Comparison of ENCODE assay signal across 19 cellular contexts in the genomic region with DNA sequence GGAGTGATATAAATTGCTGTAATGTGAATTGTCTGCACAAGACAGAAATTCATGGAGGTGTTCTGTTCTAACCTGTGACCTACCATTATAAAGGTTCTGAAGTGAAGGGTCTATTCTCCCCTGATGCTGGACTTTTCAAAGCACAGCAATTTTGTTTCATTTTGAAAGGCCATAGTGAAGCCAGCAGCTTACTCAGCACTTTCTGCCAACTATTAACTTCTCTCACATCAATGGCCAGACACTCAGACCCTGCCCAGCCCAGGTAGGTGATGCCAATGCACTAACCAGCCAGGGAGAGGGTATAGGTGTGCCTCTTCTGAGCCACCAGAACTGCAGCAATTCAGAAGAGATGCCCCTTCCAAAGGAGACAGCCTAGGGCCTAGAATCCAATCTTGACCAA. TPM values are rescaled to one million over a fixed set of nuclear protein-coding genes. Genes with fewer than 3 reads are reported as not detected.
DNase-seq lines count a peak whose midpoint lies in the region; ATAC-seq, FAIRE-seq and TF ChIP-seq lines count a peak whose summit lies in the region.
"Had no signal": no experiment of that assay in that cellular context is flagged by ENCODE, and none has a peak within 500 bp of the region (broad histone marks: within the 10 kb centered on the region; RNA-seq: fewer than 3 reads in every experiment).

No MANE protein-coding gene starts in this region.

- no peak overlapping the region for H3K14ac ChIP-seq in IMR-90 (replicated peaks; ENCODE audit: low read depth, low read length)

- H3K27ac Mint-ChIP-seq in immature natural killer cell: peak overlapping the region; percentile 42 to 81 (median 63)
- H3K27ac Mint-ChIP-seq: CD4-positive, CD25-positive, alpha-beta regulatory T cell; CD8-positive, alpha-beta T cell; GM23338; H9 had no signal

- no peaks in the 10 kb centered on the region for H4K20me1 ChIP-seq in IMR-90 (ENCODE audit: insufficient read depth, low read length)
- H4K20me1 ChIP-seq: BLaER1 had no signal

- H2BK20ac ChIP-seq in IMR-90 (ENCODE audit: low read depth, low read length): no peak overlapping the region

- no peak overlapping the region for H2BK5ac ChIP-seq in IMR-90 (ENCODE audit: low read depth, low read length, poor library complexity, severe bottlenecking)

- H3K9me3 Mint-ChIP-seq in immature natural killer cell: no peaks in the 10 kb centered on the region
- H3K9me3 Mint-ChIP-seq: CD4-positive, CD25-positive, alpha-beta regulatory T cell; CD8-positive, alpha-beta T cell had no signal

- H2AK5ac ChIP-seq in IMR-90 (ENCODE audit: low read depth, low read length): no peak overlapping the region

- H3K18ac ChIP-seq in IMR-90 (ENCODE audit: low read depth, low read length): no peak overlapping the region

- H3K4me3 ChIP-seq in A549: no peak overlapping the region
- H3K4me3 ChIP-seq in IMR-90 (ENCODE audit: insufficient read depth, low read depth, low read length): no peak overlapping the region
- H3K4me3 ChIP-seq: BLaER1, GM23338 had no signal

- no peak overlapping the region for H3K4me3 Mint-ChIP-seq in immature natural killer cell
- H3K4me3 Mint-ChIP-seq: B cell; CD4-positive, CD25-positive, alpha-beta regulatory T cell; CD8-positive, alpha-beta T cell; GM23338; H9 had no signal

- H3K56ac ChIP-seq in IMR-90 (ENCODE audit: extremely low read depth, insufficient read depth, low read length): no peak overlapping the region

- in situ Hi-C loops in IMR-90 (cut with MboI; ENCODE audit: low sequenced_read_pairs): loop anchor here (25.0 kb wide), 1 partner anchor 1957 kb away; no protein-coding TSS in a partner anchor

- H3K9me1 ChIP-seq in IMR-90 (ENCODE audit: insufficient read depth, low read length): no peaks in the 10 kb centered on the region

- H3K27ac ChIP-seq in A549 (no peak overlapping the region), IMR-90 (ENCODE audit: insufficient read depth, low read length) (no peak overlapping the region)
- H3K27ac ChIP-seq: BLaER1, C4-2B had no signal

- dilution Hi-C loops in IMR-90 (cut with HindIII; ENCODE audit: low sequenced_read_pairs, unreplicated experiment): no loop called here

- peaks cover 0 to 4% (median 0%) of the 10 kb centered on the region in 3 donors for H3K36me3 Mint-ChIP-seq in immature natural killer cell
- H3K36me3 Mint-ChIP-seq: CD4-positive, CD25-positive, alpha-beta regulatory T cell; CD8-positive, alpha-beta T cell had no signal

- DNase-seq in A549 (ENCODE audit: low read depth in 1 of 2, low spot score in 1 of 2) (no peak), IMR-90 (no peak), immature natural killer cell (no peak), GM20000 (ENCODE audit: low spot score) (no peak), NCI-H226 (no peak)
- DNase-seq: Caco-2; CD4-positive, CD25-positive, alpha-beta regulatory T cell; CD8-positive, alpha-beta T cell; DMS153; DND-41; H9 had no signal

- no peak overlapping the region for H2BK15ac ChIP-seq in IMR-90 (ENCODE audit: low read depth, low read length)

- no peak overlapping the region for H3K9ac ChIP-seq in IMR-90 (ENCODE audit: low read depth, low read length)
- H3K9ac ChIP-seq: BLaER1 had no signal

- ATAC-seq in A549: no peak
- no peak for ATAC-seq in IMR-90 (ENCODE audit: low read depth)
- ATAC-seq in GM21717 (IDR thresholded peaks at IDR 0.05; ENCODE audit: unreplicated experiment): no peak
- ATAC-seq: CD8-positive, alpha-beta T cell; GM23338; HCT116 had no signal

- H3K79me1 ChIP-seq in IMR-90 (ENCODE audit: low read depth in 1 of 2, low read length in 2 of 2): no peaks in the 10 kb centered on the region

- no peak overlapping the region for H2AK9ac ChIP-seq in IMR-90 (replicated peaks; ENCODE audit: low read depth, low read length, poor library complexity)

- POLR2A ChIA-PET in A549 (lab: Yijun Ruan, JAX) (no interaction called here), IMR-90 (lab: Charles Lee; ENCODE audit: unreplicated experiment) (no interaction called here)

- H4K5ac ChIP-seq in IMR-90 (ENCODE audit: low read depth, low read length): no peak overlapping the region

- no peak overlapping the region for H2BK120ac ChIP-seq in IMR-90 (ENCODE audit: low read depth, low read length)

- H3K4me2 ChIP-seq in A549: no peak overlapping the region
- H3K4me2 ChIP-seq in IMR-90 (ENCODE audit: low read depth, low read length): no peak overlapping the region
- H3K4me2 ChIP-seq: BLaER1, GM23338 had no signal

- CTCF ChIA-PET in A549 (lab: Yijun Ruan, JAX) (no interaction called here), IMR-90 (lab: Yijun Ruan, JAX) (no interaction called here)

- no peak for FAIRE-seq in A549 (lab: Jason Lieb, UNC)
- FAIRE-seq: G401.6, GM12892 had no signal

- H3K4me1 Mint-ChIP-seq in immature natural killer cell: peaks cover 25 to 36% of the 10 kb centered on the region in 2 donors
- H3K4me1 Mint-ChIP-seq: GM23338 had no signal

- H3K27me3 Mint-ChIP-seq in immature natural killer cell (ENCODE audit: low read depth in 3 of 3): peaks cover 13 to 18% (median 16%) of the 10 kb centered on the region in 3 donors
- H3K27me3 Mint-ChIP-seq: CD4-positive, CD25-positive, alpha-beta regulatory T cell had no signal

- H3K4ac ChIP-seq in IMR-90 (ENCODE audit: low read depth, low read length): no peak overlapping the region

- H3K4me1 ChIP-seq in A549: no peaks in the 10 kb centered on the region
- H3K4me1 ChIP-seq in IMR-90 (ENCODE audit: control insufficient read depth, insufficient read depth, low read length): no peaks in the 10 kb centered on the region
- H3K4me1 ChIP-seq: Caco-2 had no signal

- no peak overlapping the region for H4K8ac ChIP-seq in IMR-90 (ENCODE audit: low read depth in 2 of 2, low read length in 2 of 2)

- no peaks in the 10 kb centered on the region for H3K9me3 ChIP-seq in A549
- 0 out of 2 replicates have a peak, but pooled peaks cover 2% of the 10 kb centered on the region for H3K9me3 ChIP-seq in IMR-90 (ENCODE audit: control insufficient read depth, insufficient read depth, low read length)
- H3K9me3 ChIP-seq: Caco-2 had no signal

- H3K23ac ChIP-seq in IMR-90 (ENCODE audit: low read depth, low read length): no peak overlapping the region

- H4K91ac ChIP-seq in IMR-90 (ENCODE audit: insufficient read depth, low read depth, low read length): no peak overlapping the region

- no TSS peak for BruUV-seq in IMR-90 (replicated peaks; lab: Mats Ljungman, UMichigan)

- no peak for TF ChIP-seq EP300 in A549 (IDR thresholded peaks at IDR 0.05)

- TF ChIP-seq POLR2A in A549 (IDR thresholded peaks at IDR 0.05; ENCODE audit: low read length) (no peak), IMR-90 (IDR thresholded peaks at IDR 0.05; ENCODE audit: low read depth, low read length) (no peak)

- intact Hi-C loops in IMR-90 (cut with micrococcal nuclease): no loop called here

- H3K27me3 ChIP-seq in IMR-90 (ENCODE audit: control insufficient read depth, insufficient read depth, low read length): no peaks in the 10 kb centered on the region
- H3K27me3 ChIP-seq: BLaER1 had no signal

- TF ChIP-seq CTCF in A549 (IDR thresholded peaks at IDR 0.05): no peak
- no peak for TF ChIP-seq CTCF in IMR-90 (conservative IDR thresholded peaks at IDR 0.05; ENCODE audit: low read depth, low read length)
- no peak for TF ChIP-seq CTCF in GM20000 (IDR thresholded peaks at IDR 0.05; ENCODE audit: extremely low read depth, missing control alignments)

- no peak for TF ChIP-seq RAD21 in A549 (conservative IDR thresholded peaks at IDR 0.05 in 1 of 2, IDR thresholded peaks at IDR 0.05 in 1 of 2)
- TF ChIP-seq RAD21 in IMR-90 (IDR thresholded peaks at IDR 0.05; ENCODE audit: low read length): no peak

- H3K36me3 ChIP-seq in IMR-90 (ENCODE audit: control insufficient read depth, insufficient read depth, low read length): no peaks in the 10 kb centered on the region
- H3K36me3 ChIP-seq: BLaER1 had no signal

- no peak overlapping the region for H2AFZ ChIP-seq in IMR-90 (replicated peaks; ENCODE audit: low read length, poor library complexity)
- H2AFZ ChIP-seq: GM23338 had no signal

TF ChIP-seq in A549, 52 proteins besides CTCF, POLR2A, EP300 and RAD21 (continues in another document):
- peak; percentile 75 for TF ChIP-seq MAFK (IDR thresholded peaks at IDR 0.05; ENCODE audit: partially characterized antibody)
- TF ChIP-seq, protein P1, sequence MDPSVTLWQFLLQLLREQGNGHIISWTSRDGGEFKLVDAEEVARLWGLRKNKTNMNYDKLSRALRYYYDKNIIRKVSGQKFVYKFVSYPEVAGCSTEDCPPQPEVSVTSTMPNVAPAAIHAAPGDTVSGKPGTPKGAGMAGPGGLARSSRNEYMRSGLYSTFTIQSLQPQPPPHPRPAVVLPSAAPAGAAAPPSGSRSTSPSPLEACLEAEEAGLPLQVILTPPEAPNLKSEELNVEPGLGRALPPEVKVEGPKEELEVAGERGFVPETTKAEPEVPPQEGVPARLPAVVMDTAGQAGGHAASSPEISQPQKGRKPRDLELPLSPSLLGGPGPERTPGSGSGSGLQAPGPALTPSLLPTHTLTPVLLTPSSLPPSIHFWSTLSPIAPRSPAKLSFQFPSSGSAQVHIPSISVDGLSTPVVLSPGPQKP (IDR thresholded peaks at IDR 0.05; ENCODE audit: low read depth, low read length): no peak
- no peak for TF ChIP-seq SREBF2 (IDR thresholded peaks at IDR 0.05)

TF ChIP-seq in IMR-90, 13 proteins besides CTCF, POLR2A, EP300 and RAD21:
- TF ChIP-seq MAFK (IDR thresholded peaks at IDR 0.05; ENCODE audit: low read depth, low read length): peak; percentile 42; the same call in 1 of the 2 replicates
- TF ChIP-seq CHD1 (IDR thresholded peaks at IDR 0.05; ENCODE audit: low read depth, low read length): no peak

RNA-seq across cellular contexts. Expression of a gene that starts 43.9 kb away (rescaled TPM):
- polyA plus RNA-seq in A549 (2011; rRNA removed) (37.8 and 40.0 TPM in 2 replicates), A549 (2017; fragmentation: RNase III; extraction: RNeasy Plus Mini Kit Qiagen cat#74134 plus additional on column Dnase treatment) (21.2 to 21.9 TPM (median 21.6 TPM) in 3 replicates), IMR-90 (2012; rRNA removed) (14.3 and 15.4 TPM in 2 replicates), immature natural killer cell (10 to 100 TPM; 36.3 to 39.2 (median 39.0) TPM)
- polyA plus RNA-seq in A549 (2012; cell fraction: cytosol; rRNA removed): 18.4 and 25.0 TPM in 2 replicates
- 32.7 and 42.7 TPM in 2 replicates for polyA plus RNA-seq in A549 (2012; cell fraction: nucleus; rRNA removed)
- 65.8 and 67.5 TPM in 2 replicates for polyA minus RNA-seq in A549 (2011; rRNA and poly(A)+ RNA removed)
- total RNA-seq in IMR-90 (2012; rRNA removed): 21.4 and 21.9 TPM in 2 replicates
- polyA plus RNA-seq in IMR-90 (2012; cell fraction: cytosol; rRNA removed): 7.8 and 12.7 TPM in 2 replicates
- polyA plus RNA-seq in IMR-90 (2012; cell fraction: nucleus; rRNA removed; ENCODE audit: low replicate concordance): 15.4 and 31.6 TPM in 2 replicates
